ENCODE assay signal across 15 cellular contexts in the genomic region with DNA sequence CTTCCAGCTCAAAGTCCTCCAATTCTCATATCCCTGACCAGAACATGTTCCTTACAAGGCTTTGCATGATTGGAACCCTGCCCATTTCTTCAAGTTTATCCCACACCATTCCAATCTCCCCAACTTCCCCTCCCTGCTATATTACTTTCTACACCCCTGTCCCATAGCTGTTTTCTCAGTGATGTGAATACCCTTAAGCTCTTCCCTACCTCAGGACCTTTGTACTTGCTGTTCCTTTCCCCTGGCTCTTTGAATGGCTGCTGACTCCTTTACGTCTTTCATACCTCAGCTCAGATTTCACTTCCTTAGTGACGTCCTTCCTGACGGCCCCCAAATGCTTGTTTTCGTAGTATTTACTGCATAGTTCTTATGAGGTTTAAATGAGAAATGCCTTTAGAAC.
DNase-seq lines count a peak whose midpoint lies in the region; ATAC-seq and TF ChIP-seq lines count a peak whose summit lies in the region.
"Had no signal": no experiment of that assay in that cellular context is flagged by ENCODE, and none has a peak within 500 bp of the region (broad histone marks: within the 10 kb centered on the region; RNA-seq: fewer than 3 reads in every experiment).

No MANE protein-coding gene starts in this region.

- H3K27ac ChIP-seq in GM23338 (ENCODE audit: low read depth) (peak overlapping the region; percentile 34; the same call in 1 of the 2 replicates), OCI-LY3 (ENCODE audit: low read length) (no peak overlapping the region)
- H3K27ac ChIP-seq: A549 had no signal

- no peak overlapping the region for H3K9ac ChIP-seq in OCI-LY3 (ENCODE audit: low read length)

- H3K4me3 ChIP-seq in GM23338 (no peak overlapping the region), OCI-LY3 (ENCODE audit: low read length) (no peak overlapping the region)
- H3K4me3 ChIP-seq: A549, GM12878 had no signal

- no peak overlapping the region for H3K4me3 Mint-ChIP-seq in GM23338
- H3K4me3 Mint-ChIP-seq in glutamatergic neuron (ENCODE audit: unreplicated experiment): no peak overlapping the region
- H3K4me3 Mint-ChIP-seq in type B pancreatic cell: no peak overlapping the region
- no peak overlapping the region for H3K4me3 Mint-ChIP-seq in activated T-helper 17 cell treated with anti-CD3 and anti-CD28 coated beads, Interleukin-2, amount 50 U/mL, for 72 hours
- H3K4me3 Mint-ChIP-seq: CD14-positive monocyte; CD8-positive, alpha-beta T cell; H9 had no signal

- no peak overlapping the region for H3K27ac Mint-ChIP-seq in GM23338
- H3K27ac Mint-ChIP-seq in glutamatergic neuron (ENCODE audit: unreplicated experiment): peak overlapping the region; percentile 10
- peak overlapping the region; percentile 1 for H3K27ac Mint-ChIP-seq in type B pancreatic cell
- no peak overlapping the region for H3K27ac Mint-ChIP-seq in activated T-helper 17 cell treated with anti-CD3 and anti-CD28 coated beads, Interleukin-2, amount 50 U/mL, for 72 hours
- H3K27ac Mint-ChIP-seq: CD14-positive monocyte; CD8-positive, alpha-beta T cell; IgD-negative memory B cell had no signal

- H2AFZ ChIP-seq in GM23338 (peak overlapping the region; percentile 52; the same call in 1 of the 2 replicates), OCI-LY3 (ENCODE audit: low read depth, low read length) (peak overlapping the region; percentile 67)

- TF ChIP-seq CTCF in GM23338 (conservative IDR thresholded peaks at IDR 0.05; ENCODE audit: low read depth in 2 of 2) (no peak), OCI-LY3 (IDR thresholded peaks at IDR 0.05; ENCODE audit: low read depth, low read length) (no peak), glutamatergic neuron (IDR thresholded peaks at IDR 0.05; ENCODE audit: partially characterized antibody, unreplicated experiment) (no peak), type B pancreatic cell (conservative IDR thresholded peaks at IDR 0.05) (no peak)

- no peaks in the 10 kb centered on the region for H3K9me3 ChIP-seq in OCI-LY3 (ENCODE audit: insufficient read depth, low read length)
- H3K9me3 ChIP-seq: A549, BE2C had no signal

- H3K79me2 ChIP-seq in GM23338 (replicated peaks; ENCODE audit: insufficient read depth) (no peaks in the 10 kb centered on the region), OCI-LY3 (ENCODE audit: low read length) (no peaks in the 10 kb centered on the region)

- peaks cover 10% of the 10 kb centered on the region for H3K4me1 ChIP-seq in GM23338 (ENCODE audit: insufficient read depth)
- no peaks in the 10 kb centered on the region for H3K4me1 ChIP-seq in OCI-LY3 (ENCODE audit: low read length)
- H3K4me1 ChIP-seq: A549 had no signal

- H4K20me1 ChIP-seq in GM23338 (replicated peaks; ENCODE audit: insufficient read depth) (no peaks in the 10 kb centered on the region), OCI-LY3 (ENCODE audit: insufficient read depth, low read length) (no peaks in the 10 kb centered on the region)

- no peaks in the 10 kb centered on the region; the same call in 1 of the 2 replicates for H3K9me2 ChIP-seq in GM23338 (ENCODE audit: insufficient read depth)

- H3K9me3 Mint-ChIP-seq in GM23338 (no peaks in the 10 kb centered on the region), glutamatergic neuron (ENCODE audit: unreplicated experiment) (no peaks in the 10 kb centered on the region), type B pancreatic cell (peaks cover 11% of the 10 kb centered on the region)
- H3K9me3 Mint-ChIP-seq in activated T-helper 17 cell treated with anti-CD3 and anti-CD28 coated beads, Interleukin-2, amount 50 U/mL, for 72 hours: peaks cover 12% of the 10 kb centered on the region
- H3K9me3 Mint-ChIP-seq: CD8-positive, alpha-beta T cell; H9 had no signal

- H3K36me3 ChIP-seq in GM23338 (ENCODE audit: insufficient read depth) (no peaks in the 10 kb centered on the region), OCI-LY3 (replicated peaks; ENCODE audit: low read depth, low read length) (no peaks in the 10 kb centered on the region)
- H3K36me3 ChIP-seq: BE2C had no signal

- ATAC-seq in GM23338: no peak
- no peak for ATAC-seq in activated T-helper 17 cell treated with anti-CD3 and anti-CD28 coated beads, Interleukin-2, amount 50 U/mL, for 72 hours (replicated peaks)
- ATAC-seq: A549; CD8-positive, alpha-beta T cell had no signal

- H3K4me2 ChIP-seq in GM23338 (no peak overlapping the region), OCI-LY3 (ENCODE audit: low read length) (no peak overlapping the region)
- H3K4me2 ChIP-seq: A549 had no signal

- no peaks in the 10 kb centered on the region for H3F3A ChIP-seq in GM23338 (replicated peaks; ENCODE audit: low read depth)

- H3K27me3 ChIP-seq in GM23338 (ENCODE audit: insufficient read depth) (no peaks in the 10 kb centered on the region), OCI-LY3 (ENCODE audit: low read depth, low read length) (no peaks in the 10 kb centered on the region)
- H3K27me3 ChIP-seq: BE2C had no signal

- H3K4me1 Mint-ChIP-seq in GM23338 (peaks cover 25% of the 10 kb centered on the region), glutamatergic neuron (ENCODE audit: low read depth, unreplicated experiment) (peaks cover 9% of the 10 kb centered on the region), type B pancreatic cell (ENCODE audit: unreplicated experiment) (peaks cover 20% of the 10 kb centered on the region)
- H3K4me1 Mint-ChIP-seq in activated T-helper 17 cell treated with anti-CD3 and anti-CD28 coated beads, Interleukin-2, amount 50 U/mL, for 72 hours: no peaks in the 10 kb centered on the region
- H3K4me1 Mint-ChIP-seq: CD14-positive monocyte, IgD-negative memory B cell had no signal

- DNase-seq in GM23338 (ENCODE audit: low spot score): peak; percentile 8
- no peak for DNase-seq in glutamatergic neuron
- no peak for DNase-seq in type B pancreatic cell (ENCODE audit: extremely low spot score, unreplicated experiment)
- DNase-seq in NCI-H82 (lab: John Stamatoyannopoulos, UW): no peak
- DNase-seq in medulla oblongata (ENCODE audit: extremely low spot score): no peak
- DNase-seq: CD8-positive, alpha-beta T cell; DMS79; H9 had no signal

- no peaks in the 10 kb centered on the region for H3K36me3 Mint-ChIP-seq in GM23338 (ENCODE audit: low read depth)
- no peaks in the 10 kb centered on the region for H3K36me3 Mint-ChIP-seq in glutamatergic neuron (ENCODE audit: unreplicated experiment)
- no peaks in the 10 kb centered on the region for H3K36me3 Mint-ChIP-seq in type B pancreatic cell
- no peaks in the 10 kb centered on the region for H3K36me3 Mint-ChIP-seq in activated T-helper 17 cell treated with anti-CD3 and anti-CD28 coated beads, Interleukin-2, amount 50 U/mL, for 72 hours (ENCODE audit: low read depth)
- H3K36me3 Mint-ChIP-seq: CD14-positive monocyte; CD8-positive, alpha-beta T cell; IgD-negative memory B cell had no signal

- H3K27me3 Mint-ChIP-seq in GM23338 (ENCODE audit: insufficient read depth, low read depth, poor library complexity) (peaks cover 2% of the 10 kb centered on the region), glutamatergic neuron (ENCODE audit: unreplicated experiment) (no peaks in the 10 kb centered on the region), type B pancreatic cell (no peaks in the 10 kb centered on the region)
- no peaks in the 10 kb centered on the region for H3K27me3 Mint-ChIP-seq in activated T-helper 17 cell treated with anti-CD3 and anti-CD28 coated beads, Interleukin-2, amount 50 U/mL, for 72 hours

TF ChIP-seq in GM23338, 12 proteins besides CTCF, POLR2A, EP300 and RAD21 (continues in another document):
- TF ChIP-seq ETS1 (IDR thresholded peaks at IDR 0.05) (no peak), STAT1 (IDR thresholded peaks at IDR 0.05; ENCODE audit: unreplicated experiment) (no peak), ZNF331 (CRISPR knock-in tag; IDR thresholded peaks at IDR 0.05; ENCODE audit: low read depth) (no peak), ZNF114 (CRISPR knock-in tag; IDR thresholded peaks at IDR 0.05) (no peak), NANOG (IDR thresholded peaks at IDR 0.05; ENCODE audit: borderline replicate concordance) (no peak), EZH2 (IDR thresholded peaks at IDR 0.05; ENCODE audit: low read depth, unreplicated experiment) (no peak), JUNB (IDR thresholded peaks at IDR 0.05; ENCODE audit: unreplicated experiment) (no peak), CREB1 (CRISPR knock-in tag; IDR thresholded peaks at IDR 0.05; ENCODE audit: low read depth) (no peak), EZH2phosphoT487 (IDR thresholded peaks at IDR 0.05; ENCODE audit: unreplicated experiment) (no peak), POLR2AphosphoS5 (IDR thresholded peaks at IDR 0.05; ENCODE audit: low read depth) (no peak)

Comparison
In these comparisons a context has a peak if more than half of its experiments do, and no peak if none do; other contexts are left out.
1. H3K27ac Mint-ChIP-seq: peak in glutamatergic neuron (single experiment) and type B pancreatic cell (single experiment); none in GM23338 (single experiment) and activated T-helper 17 cell treated with anti-CD3 and anti-CD28 coated beads, Interleukin-2, amount 50 U/mL, for 72 hours (single experiment).